8 cellular contexts compared by ENCODE assay signal in the genomic region with DNA sequence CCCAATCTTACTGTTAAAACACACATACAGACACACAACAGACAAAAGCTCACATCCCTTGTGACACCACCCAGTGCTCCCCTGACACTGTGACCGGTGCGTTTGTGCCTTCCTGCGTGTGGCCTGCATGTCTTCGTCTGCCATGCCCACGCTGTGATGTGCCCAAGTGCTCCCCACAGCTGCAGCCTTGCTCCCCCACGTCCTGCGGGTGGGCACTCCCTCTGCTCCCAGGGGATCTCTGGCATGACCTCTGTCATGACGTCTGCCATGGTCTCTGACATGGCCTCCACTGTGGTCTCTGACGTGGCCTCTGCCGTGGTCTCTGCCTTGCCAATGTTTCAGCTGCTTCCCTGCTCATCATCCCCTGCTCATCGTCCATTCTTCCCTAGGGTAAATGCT.
DNase-seq lines count a peak whose midpoint lies in the region; ATAC-seq and FAIRE-seq lines count a peak whose summit lies in the region.

No MANE protein-coding gene starts in this region.

- no peaks in the 10 kb centered on the region for H3K27me3 ChIP-seq in CD4-positive, CD25-positive, alpha-beta regulatory T cell (ENCODE audit: control insufficient read depth, insufficient read depth, low read length)
- no peaks in the 10 kb centered on the region for H3K27me3 ChIP-seq in effector memory CD4-positive, alpha-beta T cell (replicated peaks; ENCODE audit: control insufficient read depth, insufficient read depth, low read length, poor library complexity, severe bottlenecking)
- no peaks in the 10 kb centered on the region for H3K27me3 ChIP-seq in small intestine (ENCODE audit: control insufficient read depth in 2 of 2, insufficient read depth in 2 of 2, low read length in 2 of 2)

- WGBS in small intestine, 3 donors: 63 to 76% (median 72%) methylated on average over 11 of the region's 11 CpGs

- no peaks in the 10 kb centered on the region for H3K36me3 ChIP-seq in CD4-positive, CD25-positive, alpha-beta regulatory T cell (ENCODE audit: control insufficient read depth, insufficient read depth, low read length)
- no peaks in the 10 kb centered on the region for H3K36me3 ChIP-seq in effector memory CD4-positive, alpha-beta T cell (ENCODE audit: control insufficient read depth, insufficient read depth, low read length)
- H3K36me3 ChIP-seq in small intestine (ENCODE audit: control insufficient read depth in 2 of 2, insufficient read depth in 2 of 2, low read length in 2 of 2): no peaks in the 10 kb centered on the region

- FAIRE-seq in small intestine (lab: Jason Lieb, UNC): no peak

- no peak for DNase-seq in CD4-positive, CD25-positive, alpha-beta regulatory T cell
- no peak for DNase-seq in effector memory CD4-positive, alpha-beta T cell
- DNase-seq in HUDEP-2 (lab: John Stamatoyannopoulos, UW; ENCODE audit: unreplicated experiment in 76 of 76) (no peak), small intestine (no peak), medulla oblongata (ENCODE audit: extremely low spot score) (no peak)

- H3K4me1 ChIP-seq in CD4-positive, CD25-positive, alpha-beta regulatory T cell (ENCODE audit: control insufficient read depth, insufficient read depth, low read length, poor library complexity, severe bottlenecking): peaks cover 25% of the 10 kb centered on the region
- peaks cover 23% of the 10 kb centered on the region for H3K4me1 ChIP-seq in effector memory CD4-positive, alpha-beta T cell (ENCODE audit: control insufficient read depth, insufficient read depth, low read length, poor library complexity, severe bottlenecking)
- no peaks in the 10 kb centered on the region for H3K4me1 ChIP-seq in small intestine (ENCODE audit: control insufficient read depth in 2 of 2, insufficient read depth in 1 of 2, low read depth in 1 of 2, low read length in 1 of 2)

- H3K4me3 ChIP-seq in CD4-positive, CD25-positive, alpha-beta regulatory T cell (ENCODE audit: low read depth, low read length): peak overlapping the region; percentile 57
- H3K4me3 ChIP-seq in effector memory CD4-positive, alpha-beta T cell (ENCODE audit: insufficient read depth, low read depth, low read length, poor library complexity, severe bottlenecking): peak overlapping the region; percentile 21
- H3K4me3 ChIP-seq in small intestine (ENCODE audit: low read depth in 1 of 2, low read length in 2 of 2): no peak overlapping the region

- no peaks in the 10 kb centered on the region for H3K36me3 Mint-ChIP-seq in CD4-positive, CD25-positive, alpha-beta regulatory T cell

- no peak for ATAC-seq in CD4-positive, CD25-positive, alpha-beta regulatory T cell (ENCODE audit: low read depth in 2 of 2)
- peak; percentile 15 for ATAC-seq in GM19372 (IDR thresholded peaks at IDR 0.05; ENCODE audit: low read depth, unreplicated experiment)
- ATAC-seq in HG03460 (IDR thresholded peaks at IDR 0.05; ENCODE audit: unreplicated experiment): peak; percentile 8
- ATAC-seq in GM18858 (IDR thresholded peaks at IDR 0.05; ENCODE audit: unreplicated experiment): no peak

- no peaks in the 10 kb centered on the region for H3K9me3 ChIP-seq in CD4-positive, CD25-positive, alpha-beta regulatory T cell (ENCODE audit: control insufficient read depth in 2 of 2, low read length in 2 of 2)
- H3K9me3 ChIP-seq in effector memory CD4-positive, alpha-beta T cell (ENCODE audit: control insufficient read depth, low read length): no peaks in the 10 kb centered on the region
- no peaks in the 10 kb centered on the region for H3K9me3 ChIP-seq in small intestine (ENCODE audit: control insufficient read depth, low read depth)

- H3K27me3 Mint-ChIP-seq in CD4-positive, CD25-positive, alpha-beta regulatory T cell: peaks cover 5% of the 10 kb centered on the region

- H3K4me1 Mint-ChIP-seq in CD4-positive, CD25-positive, alpha-beta regulatory T cell: peaks cover 8 to 32% (median 16%) of the 10 kb centered on the region in 4 donors

- H3K4me3 Mint-ChIP-seq in CD4-positive, CD25-positive, alpha-beta regulatory T cell: peak overlapping the region; percentile 81 to 91 (median 88)

- H3K27ac Mint-ChIP-seq in CD4-positive, CD25-positive, alpha-beta regulatory T cell: peak overlapping the region; percentile 91 to 99 (median 93)

- H3K9me3 Mint-ChIP-seq in CD4-positive, CD25-positive, alpha-beta regulatory T cell: peaks cover 0 to 2% (median 0%) of the 10 kb centered on the region in 7 donors

- H3K27ac ChIP-seq in CD4-positive, CD25-positive, alpha-beta regulatory T cell (ENCODE audit: insufficient read depth, low read length, poor library complexity, severe bottlenecking): no peak overlapping the region
- no peak overlapping the region for H3K27ac ChIP-seq in effector memory CD4-positive, alpha-beta T cell (ENCODE audit: insufficient read depth, low read length, poor library complexity, severe bottlenecking)
- H3K27ac ChIP-seq in small intestine (ENCODE audit: low read depth in 1 of 2, low read length in 1 of 2): no peak overlapping the region

Comparison
In these comparisons a context has a peak if more than half of its experiments do, and no peak if none do; other contexts are left out.
1. ATAC-seq: peak in GM19372 (single experiment) and HG03460 (single experiment); none in CD4-positive, CD25-positive, alpha-beta regulatory T cell (0 of 2) and GM18858 (single experiment).
2. H3K4me3 ChIP-seq: peak in CD4-positive, CD25-positive, alpha-beta regulatory T cell (single experiment) and effector memory CD4-positive, alpha-beta T cell (single experiment); none in small intestine (0 of 2).